Comparison of ENCODE assay signal across 25 cellular contexts in the genomic region with DNA sequence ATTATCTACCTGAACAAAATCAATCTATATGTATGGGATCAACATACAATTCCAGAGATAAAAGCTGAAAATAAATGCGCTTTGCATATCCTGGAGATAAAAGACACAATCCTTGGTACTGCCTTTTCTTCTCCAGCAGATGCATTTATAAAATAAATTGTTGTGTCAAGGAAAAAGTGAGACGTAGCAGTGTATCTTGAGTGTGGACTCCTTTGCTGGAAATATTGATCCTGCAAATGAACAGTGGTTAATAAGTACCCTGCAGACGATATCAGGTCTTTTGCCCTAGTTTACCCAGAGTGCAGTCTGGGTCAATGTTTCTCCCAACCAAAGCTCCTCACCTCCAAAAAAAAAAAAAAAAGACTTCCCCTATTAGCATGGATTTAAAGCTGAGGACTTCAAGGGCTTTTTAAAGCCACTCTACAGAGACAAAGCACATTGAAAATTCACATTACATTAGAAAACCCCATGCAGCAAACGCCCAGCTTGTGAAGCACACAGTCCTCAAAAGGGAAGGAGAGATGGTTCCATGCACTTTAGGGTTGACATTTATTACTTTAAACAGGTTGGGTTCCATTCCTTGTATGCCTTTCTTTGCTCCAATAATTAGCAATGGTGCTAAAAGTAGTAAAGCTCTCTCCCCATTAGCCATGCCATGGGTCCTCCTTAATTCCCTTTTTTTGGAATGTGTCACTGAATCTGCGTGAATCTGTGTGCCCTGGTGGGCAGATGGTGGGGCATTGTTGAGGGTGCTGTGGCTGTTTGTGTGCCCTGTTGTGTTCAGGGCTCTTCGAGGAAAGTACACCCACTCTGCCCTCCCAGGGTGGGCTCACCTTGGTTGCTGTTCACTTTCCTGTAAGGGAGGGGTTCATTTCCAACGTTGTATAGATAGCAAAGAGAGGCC. TPM values are rescaled to one million over a fixed set of nuclear protein-coding genes. Genes with fewer than 3 reads are reported as not detected.
"Had no signal": no experiment of that assay in that cellular context is flagged by ENCODE, and none has a peak within 500 bp of the region (broad histone marks: within the 10 kb centered on the region; RNA-seq: fewer than 3 reads in every experiment).

No MANE protein-coding gene starts in this region.

- DNase-seq: activated CD4-positive, alpha-beta T cell treated with anti-CD3 and anti-CD28 coated beads, Interleukin-2, amount 50 U/mL, for 1 hour; activated CD4-positive, CD25-positive, alpha-beta regulatory T cell treated with anti-CD3 and anti-CD28 coated beads, Interleukin-2, amount 50 U/mL, for 72 hours; activated CD8-positive, alpha-beta memory T cell treated with anti-CD3 and anti-CD28 coated beads, Interleukin-2, amount 50 U/mL, for 4 hours; activated effector memory CD4-positive, alpha-beta T cell treated with anti-CD3 and anti-CD28 coated beads, Interleukin-2, amount 50 U/mL, for 16 hours; activated naive CD4-positive, alpha-beta T cell treated with anti-CD3 and anti-CD28 coated beads, Interleukin-2, amount 50 U/mL, for 16 hours; activated T-cell treated with anti-CD3 and anti-CD28 coated beads, Interleukin-2, amount 50 U/mL, for 48 hours; cerebellar nuclear complex; cortex of kidney; gastrocnemius medialis; heart left ventricle; natural killer cell; stimulated activated CD4-positive, alpha-beta T cell treated with anti-CD3 and anti-CD28 coated beads, Interleukin-12 subunit alpha, Interleukin-12 subunit beta, amount 100 ng/mL, for 4 hours; stimulated activated CD4-positive, alpha-beta T cell treated with anti-CD3 and anti-CD28 coated beads, Interleukin-1b, Interleukin-23, amount 100 ng/mL, for 48 hours; stimulated activated CD8-positive, alpha-beta memory T cell treated with anti-CD3 and anti-CD28 coated beads, Interleukin-4, amount 100 ng/mL, for 48 hours; stimulated activated naive CD8-positive, alpha-beta T cell treated with anti-CD3 and anti-CD28 coated beads, Interleukin-15, Interleukin-2, amounts not matched to agents 100 U/mL and 50 U/mL, for 24 hours; substantia nigra had no signal

- H3K36me3 ChIP-seq: gastrocnemius medialis, heart left ventricle, neutrophil, tibial nerve, vagina had no signal

- H3K9me3 ChIP-seq: gastrocnemius medialis, heart left ventricle, neutrophil, tibial nerve, vagina had no signal

- H3K36me3 Mint-ChIP-seq: natural killer cell had no signal

- H3K27ac ChIP-seq: gastrocnemius medialis, heart left ventricle, neutrophil, tibial nerve, vagina, VCaP had no signal

- H3K27ac Mint-ChIP-seq: natural killer cell; T-helper 1 cell treated with Interleukin-12 subunit alpha and Interleukin-12 subunit beta and Interleukin-4 antibody, amounts not matched to agents 30 μg/mL and 1 μg/mL, for 36 hours had no signal

- H3K9me3 Mint-ChIP-seq: T-helper 1 cell treated with Interleukin-12 subunit alpha and Interleukin-12 subunit beta and Interleukin-4 antibody, amounts not matched to agents 30 μg/mL and 1 μg/mL, for 36 hours had no signal

- H3K4me3 ChIP-seq: gastrocnemius medialis, heart left ventricle, tibial nerve, vagina had no signal

- H3K4me3 Mint-ChIP-seq: natural killer cell; T-helper 1 cell treated with Interleukin-12 subunit alpha and Interleukin-12 subunit beta and Interleukin-4 antibody, amounts not matched to agents 30 μg/mL and 1 μg/mL, for 36 hours had no signal

- H3K4me1 Mint-ChIP-seq: natural killer cell had no signal

- ATAC-seq: gastrocnemius medialis; heart left ventricle; natural killer cell; stimulated activated naive CD8-positive, alpha-beta T cell treated with anti-CD3 and anti-CD28 coated beads, Interleukin-15, Interleukin-2, amounts not matched to agents 100 U/mL and 50 U/mL, for 24 hours had no signal

- H3K4me1 ChIP-seq: vagina had no signal

- FAIRE-seq: astrocyte, bronchial epithelial cell had no signal

RNA-seq across cellular contexts. Expression of a gene that starts 21.1 kb away (rescaled TPM):
- total RNA-seq: astrocyte, heart left ventricle, lower leg skin, mesenteric fat pad, natural killer cell, vagina had no signal
- polyA plus RNA-seq: heart left ventricle had no signal
